In the genomic region with DNA sequence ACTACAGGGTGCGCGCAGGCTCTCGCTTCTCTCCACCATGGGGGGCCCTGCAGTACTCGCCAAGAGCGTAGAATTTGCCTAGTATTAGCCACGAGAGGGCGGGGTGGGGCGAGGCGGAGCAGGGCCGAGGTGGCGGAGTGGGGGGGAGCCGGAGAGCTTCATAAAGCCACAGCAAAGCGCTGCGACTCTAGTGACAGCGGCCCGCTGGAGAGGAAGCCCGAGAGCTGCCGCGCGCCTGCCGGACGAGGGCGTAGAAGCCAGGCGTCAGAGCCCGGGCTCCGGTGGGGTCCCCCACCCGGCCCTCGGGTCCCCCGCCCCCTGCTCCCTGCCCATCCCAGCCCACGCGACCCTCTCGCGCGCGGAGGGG, we compare ENCODE assay signal across 8 cellular contexts. TPM values are rescaled to one million over a fixed set of nuclear protein-coding genes. Genes with fewer than 3 reads are reported as not detected.
A peak's percentile ranks its signal among the peaks of the same experiment; 100 is the strongest.
DNase-seq lines count a peak whose midpoint lies in the region; ATAC-seq and TF ChIP-seq lines count a peak whose summit lies in the region.

A gene with protein sequence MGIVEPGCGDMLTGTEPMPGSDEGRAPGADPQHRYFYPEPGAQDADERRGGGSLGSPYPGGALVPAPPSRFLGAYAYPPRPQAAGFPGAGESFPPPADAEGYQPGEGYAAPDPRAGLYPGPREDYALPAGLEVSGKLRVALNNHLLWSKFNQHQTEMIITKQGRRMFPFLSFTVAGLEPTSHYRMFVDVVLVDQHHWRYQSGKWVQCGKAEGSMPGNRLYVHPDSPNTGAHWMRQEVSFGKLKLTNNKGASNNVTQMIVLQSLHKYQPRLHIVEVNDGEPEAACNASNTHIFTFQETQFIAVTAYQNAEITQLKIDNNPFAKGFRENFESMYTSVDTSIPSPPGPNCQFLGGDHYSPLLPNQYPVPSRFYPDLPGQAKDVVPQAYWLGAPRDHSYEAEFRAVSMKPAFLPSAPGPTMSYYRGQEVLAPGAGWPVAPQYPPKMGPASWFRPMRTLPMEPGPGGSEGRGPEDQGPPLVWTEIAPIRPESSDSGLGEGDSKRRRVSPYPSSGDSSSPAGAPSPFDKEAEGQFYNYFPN (plus strand): TSS at position 190 of the 367 bp plus-strand sequence. CDS start 219 bp downstream, outside the sequence.

- H3K4me3 ChIP-seq in esophagus (ENCODE audit: low read depth in 1 of 2, low read length in 2 of 2) (peak within 1 kb of the TSS; percentile 40 to 42), tibial nerve (peak within 1 kb of the TSS; percentile 13 to 56 (median 42))

- H3K27ac ChIP-seq in esophagus (ENCODE audit: low read depth in 2 of 2, low read length in 1 of 2) = peak within 1 kb of the TSS; percentile 9 to 45
- peak within 1 kb of the TSS in 1 of 4 donors; percentile 71 for H3K27ac ChIP-seq in tibial nerve

- TF ChIP-seq CTCF in omental fat pad (IDR thresholded peaks at IDR 0.05) (no peak), tibial nerve (IDR thresholded peaks at IDR 0.05) (peak in 3 of 5 experiments; percentile 9 to 19 (median 17))

- ATAC-seq in GM18907 (IDR thresholded peaks at IDR 0.05; ENCODE audit: unreplicated experiment) (peak; percentile 56), HG03159 (IDR thresholded peaks at IDR 0.05; ENCODE audit: unreplicated experiment) (peak; percentile 63), omental fat pad (ENCODE audit: low FRiP score) (peak; percentile 31)

- in situ Hi-C loops in ACHN (cut with HindIII; ENCODE audit: low pct_ligation_motif_present, low pct_unique_long_range_greater_than_20kb, low sequenced_read_pairs) = no loop called here

- H3K4me1 ChIP-seq in esophagus (ENCODE audit: control insufficient read depth in 2 of 2, insufficient read depth in 2 of 2, low read length in 1 of 2) (peaks cover 0 to 5% of the 10 kb centered on the region in 2 donors), tibial nerve (peaks cover 0 to 16% (median 9%) of the 10 kb centered on the region in 4 donors)

- TF ChIP-seq EP300 in tibial nerve (IDR thresholded peaks at IDR 0.05) = no peak

- no peaks in the 10 kb centered on the region for H3K9me3 ChIP-seq in esophagus (ENCODE audit: control insufficient read depth in 2 of 2, insufficient read depth in 1 of 2, low read depth in 1 of 2, low read length in 1 of 2)
- H3K9me3 ChIP-seq in tibial nerve = no peaks in the 10 kb centered on the region

- peak; percentile 63 for DNase-seq in ACHN
- peak; percentile 50 for DNase-seq in NCI-H748 treated with DMSO at 0.1 percent for 48 hours (lab: John Stamatoyannopoulos, UW)
- peak; percentile 78 to 85 (median 84) for DNase-seq in activated CD8-positive, alpha-beta memory T cell treated with anti-CD3 and anti-CD28 coated beads for 48 hours (ENCODE audit: low read depth in 2 of 3, low spot score in 2 of 3)
- no peak for DNase-seq in omental fat pad (ENCODE audit: low spot score)
- peak in 1 of 2 donors; percentile 21 for DNase-seq in tibial nerve (ENCODE audit: low spot score in 2 of 2)

- WGBS in esophagus, 2 donors = 1 to 4% methylated on average over 15 to 35 of the region's 35 CpGs
- 1 to 2% methylated on average over 32 of the region's 35 CpGs for whole genome bisulfite sequencing in tibial nerve, 2 donors

- no peak for TF ChIP-seq POLR2A in tibial nerve (IDR thresholded peaks at IDR 0.05)

- H3K36me3 ChIP-seq in esophagus (ENCODE audit: control insufficient read depth in 2 of 2, insufficient read depth in 2 of 2, low read length in 1 of 2) (no peaks in the 10 kb centered on the region), tibial nerve (no peaks in the 10 kb centered on the region)

- H3K27me3 ChIP-seq in esophagus (ENCODE audit: control insufficient read depth in 1 of 2, insufficient read depth in 2 of 2, low read length in 2 of 2) = peaks cover 0 to 4% of the 10 kb centered on the region in 2 donors
- H3K27me3 ChIP-seq in tibial nerve = peaks cover 0 to 68% of the 10 kb centered on the region in 2 donors

RNA-seq across cellular contexts. Expression of the gene that starts here (rescaled TPM):
- polyA plus RNA-seq in esophagus = under 1 TPM; 0.18 to 0.24 TPM
- total RNA-seq in omental fat pad (1 to 10 TPM in 3 of 4 donors, under 1 TPM in 1; 0.46 to 4.6 (median 2.0) TPM), tibial nerve (1 to 10 TPM in 3 of 4 donors, not detected in 1; 1.9 to 3.3 (median 2.1) TPM)

Comparison
In these comparisons a context has a peak if more than half of its experiments do, and no peak if none do; other contexts are left out.
1. CTCF ChIP-seq: peak in tibial nerve (3 of 5); none in omental fat pad (0 of 3).
2. Peak in every context shown above with its lines, with median percentiles within 50 percentile points of each other: ATAC-seq.